Comparison of ENCODE assay signal across 1 cellular context in the genomic region with DNA sequence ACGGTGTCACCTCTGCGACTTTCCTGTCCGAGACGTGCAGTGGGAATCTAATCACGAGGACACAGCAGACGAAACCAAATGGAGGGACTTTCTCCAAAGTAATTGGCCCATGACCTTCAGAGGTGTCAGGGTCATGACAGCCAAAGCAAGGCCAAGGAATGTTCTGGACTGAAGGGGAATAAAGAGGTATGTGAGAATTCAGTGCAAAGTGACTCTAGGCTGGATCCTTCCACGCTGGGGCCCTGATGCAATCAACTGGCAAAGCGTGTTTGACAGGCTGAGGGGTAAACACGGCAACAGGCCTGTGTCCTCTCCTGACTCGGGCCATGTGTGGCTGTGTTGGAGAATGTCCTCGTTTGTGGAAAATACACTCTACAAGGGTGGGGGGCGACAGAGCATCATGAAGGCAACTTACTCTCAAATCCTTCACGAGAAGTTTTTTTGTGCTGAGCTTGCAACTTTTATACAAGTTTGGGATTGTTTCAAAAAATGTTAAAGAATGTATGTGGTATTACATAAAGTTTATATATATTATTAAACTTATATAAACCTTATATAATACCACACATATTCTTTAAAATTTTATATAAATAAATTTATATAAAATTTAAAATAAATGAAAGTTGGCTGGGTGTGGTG.
A peak's percentile ranks its signal among the peaks of the same experiment; 100 is the strongest.
TF ChIP-seq lines count a peak whose summit lies in the region.

No MANE protein-coding gene starts in this region.

TF ChIP-seq in IMR-90, 13 proteins besides CTCF, POLR2A, EP300 and RAD21:
- peak; percentile 97 for TF ChIP-seq MAFK (IDR thresholded peaks at IDR 0.05; ENCODE audit: low read depth, low read length)
- no peak for TF ChIP-seq CEBPB (IDR thresholded peaks at IDR 0.05; ENCODE audit: low read depth, low read length)
